In the genomic region with DNA sequence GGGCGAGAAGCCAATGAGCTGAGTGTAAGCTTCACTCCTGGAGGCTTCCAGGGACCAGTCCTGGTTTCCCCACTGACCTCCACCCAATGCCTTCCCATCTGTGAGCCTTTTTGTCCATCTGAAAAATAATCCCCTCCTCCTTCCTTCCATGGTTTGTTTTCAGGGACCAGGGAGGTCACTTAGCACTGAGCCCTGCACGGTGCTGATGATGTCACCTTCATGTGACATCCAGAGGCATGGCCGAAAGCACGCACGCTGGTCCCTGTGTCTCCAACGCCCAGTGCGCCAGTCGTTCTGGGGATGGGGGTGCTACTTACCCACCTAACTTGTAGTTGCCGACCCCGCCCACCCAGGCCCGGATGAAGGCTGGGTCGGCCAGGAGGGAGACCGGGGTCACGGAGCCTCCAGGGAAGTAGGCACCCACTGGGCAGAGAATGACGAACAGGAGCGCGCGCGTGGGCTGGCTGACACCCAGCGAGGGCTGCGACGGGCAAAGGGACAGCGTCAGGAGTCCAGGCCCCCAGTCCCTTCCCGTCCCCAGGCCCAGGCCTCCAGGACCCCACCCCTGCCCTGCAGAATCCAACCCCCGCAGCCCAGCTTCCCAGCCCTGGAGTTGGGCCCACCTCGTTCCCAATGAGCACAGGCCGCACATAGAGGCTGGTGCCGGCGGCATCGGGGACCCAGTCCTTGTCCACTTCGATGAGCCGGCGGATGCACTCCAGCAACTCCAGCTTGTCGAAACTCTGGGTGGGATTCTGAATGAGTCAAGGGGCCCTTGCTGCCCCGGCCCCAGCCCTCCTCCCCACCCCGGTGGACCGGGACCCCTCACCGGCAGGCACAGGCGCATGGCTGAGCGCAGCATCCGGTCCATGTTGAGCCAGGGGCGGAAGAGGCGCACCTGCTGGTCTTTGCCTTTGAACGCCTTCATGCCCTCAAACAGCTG, we compare ENCODE assay signal across 1 cellular context.
TF ChIP-seq lines count a peak whose summit lies in the region.

No MANE protein-coding gene starts in this region.

TF ChIP-seq in WTC11, 78 proteins besides CTCF, POLR2A, EP300 and RAD21 (continued from another document):
- TF ChIP-seq, protein P1, sequence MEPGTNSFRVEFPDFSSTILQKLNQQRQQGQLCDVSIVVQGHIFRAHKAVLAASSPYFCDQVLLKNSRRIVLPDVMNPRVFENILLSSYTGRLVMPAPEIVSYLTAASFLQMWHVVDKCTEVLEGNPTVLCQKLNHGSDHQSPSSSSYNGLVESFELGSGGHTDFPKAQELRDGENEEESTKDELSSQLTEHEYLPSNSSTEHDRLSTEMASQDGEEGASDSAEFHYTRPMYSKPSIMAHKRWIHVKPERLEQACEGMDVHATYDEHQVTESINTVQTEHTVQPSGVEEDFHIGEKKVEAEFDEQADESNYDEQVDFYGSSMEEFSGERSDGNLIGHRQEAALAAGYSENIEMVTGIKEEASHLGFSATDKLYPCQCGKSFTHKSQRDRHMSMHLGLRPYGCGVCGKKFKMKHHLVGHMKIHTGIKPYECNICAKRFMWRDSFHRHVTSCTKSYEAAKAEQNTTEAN (CRISPR knock-in tag; IDR thresholded peaks at IDR 0.05): no peak
- no peak for TF ChIP-seq ZNF671 (CRISPR knock-in tag; IDR thresholded peaks at IDR 0.05)
